Comparison of ENCODE assay signal across 19 cellular contexts in genomic region chr4:6121941-6122340, GRCh38.
DNase-seq lines count a peak whose midpoint lies in the region; ATAC-seq and TF ChIP-seq lines count a peak whose summit lies in the region.
"Had no signal": no experiment of that assay in that cellular context is flagged by ENCODE, and none has a peak within 500 bp of the region (broad histone marks: within the 10 kb centered on the region; RNA-seq: fewer than 3 reads in every experiment).

No MANE protein-coding gene starts in this region.

- H3K9me3 Mint-ChIP-seq in natural killer cell treated with Interleukin-12 subunit alpha and Interleukin-12 subunit beta and Interleukin-15 and Interleukin-18, amount 100 ng/mL, for 72 hours, result no peaks in the 10 kb centered on the region
- no peaks in the 10 kb centered on the region for H3K9me3 Mint-ChIP-seq in natural killer cell
- H3K9me3 Mint-ChIP-seq: CD4-positive, alpha-beta memory T cell; GM23338; H9 had no signal

- no peaks in the 10 kb centered on the region for H3K9me3 ChIP-seq in stomach

- no peak overlapping the region for H3K4me3 ChIP-seq in stomach
- H3K4me3 ChIP-seq: GM23338 had no signal

- H3K36me3 Mint-ChIP-seq in natural killer cell treated with Interleukin-12 subunit alpha and Interleukin-12 subunit beta and Interleukin-15 and Interleukin-18, amount 100 ng/mL, for 72 hours, result no peaks in the 10 kb centered on the region
- H3K36me3 Mint-ChIP-seq in natural killer cell, result no peaks in the 10 kb centered on the region
- H3K36me3 Mint-ChIP-seq: CD4-positive, alpha-beta memory T cell had no signal

- H3K27me3 ChIP-seq in stomach, result peaks cover 0 to 11% (median 0%) of the 10 kb centered on the region in 3 donors

- no peak overlapping the region for H3K4me3 Mint-ChIP-seq in natural killer cell treated with Interleukin-12 subunit alpha and Interleukin-12 subunit beta and Interleukin-15 and Interleukin-18, amount 100 ng/mL, for 72 hours
- no peak overlapping the region for H3K4me3 Mint-ChIP-seq in natural killer cell
- H3K4me3 Mint-ChIP-seq: CD4-positive, alpha-beta memory T cell; GM23338; H9 had no signal

- no peak for ATAC-seq in natural killer cell treated with Interleukin-12 subunit alpha and Interleukin-12 subunit beta and Interleukin-15 and Interleukin-18, amount 100 ng/mL, for 72 hours
- ATAC-seq in natural killer cell, result no peak
- ATAC-seq in left lobe of liver, result no peak
- ATAC-seq in GM18517 (IDR thresholded peaks at IDR 0.05; ENCODE audit: unreplicated experiment), result no peak
- ATAC-seq: HCT116 had no signal

- no peaks in the 10 kb centered on the region for H3K36me3 ChIP-seq in stomach

- TF ChIP-seq EP300 in stomach (IDR thresholded peaks at IDR 0.05), result no peak

- TF ChIP-seq POLR2A in stomach (IDR thresholded peaks at IDR 0.05), result no peak

- H3K27me3 Mint-ChIP-seq in natural killer cell treated with Interleukin-12 subunit alpha and Interleukin-12 subunit beta and Interleukin-15 and Interleukin-18, amount 100 ng/mL, for 72 hours, result peaks cover 0 to 4% of the 10 kb centered on the region in 2 donors
- peaks cover 0 to 10% of the 10 kb centered on the region in 2 donors for H3K27me3 Mint-ChIP-seq in natural killer cell (ENCODE audit: low read depth in 2 of 2)
- H3K27me3 Mint-ChIP-seq: CD4-positive, alpha-beta memory T cell had no signal

- intact Hi-C loops in natural killer cell (cut with micrococcal nuclease) (no loop called here), stomach (cut with DNase I; ENCODE audit: low total_unique reads) (no loop called here)

- TF ChIP-seq CTCF in natural killer cell (IDR thresholded peaks at IDR 0.05) (no peak), stomach (IDR thresholded peaks at IDR 0.05) (no peak)

- H3K27ac ChIP-seq in stomach, result no peak overlapping the region
- H3K27ac ChIP-seq: 22Rv1 had no signal

- in situ Hi-C loops in ACHN (cut with HindIII; ENCODE audit: low pct_ligation_motif_present, low pct_unique_long_range_greater_than_20kb, low sequenced_read_pairs), result no loop called here

- 90 to 93% (median 93%) methylated on average over 12 of the region's 12 CpGs for WGBS in stomach, 5 donors

- no peak overlapping the region for H3K27ac Mint-ChIP-seq in natural killer cell treated with Interleukin-12 subunit alpha and Interleukin-12 subunit beta and Interleukin-15 and Interleukin-18, amount 100 ng/mL, for 72 hours
- no peak overlapping the region for H3K27ac Mint-ChIP-seq in natural killer cell
- H3K27ac Mint-ChIP-seq: GM23338, H9 had no signal

- H3K4me1 ChIP-seq in stomach, result no peaks in the 10 kb centered on the region

- no peaks in the 10 kb centered on the region for H3K4me1 Mint-ChIP-seq in natural killer cell treated with Interleukin-12 subunit alpha and Interleukin-12 subunit beta and Interleukin-15 and Interleukin-18, amount 100 ng/mL, for 72 hours (ENCODE audit: low read depth in 2 of 2)
- H3K4me1 Mint-ChIP-seq in natural killer cell, result no peaks in the 10 kb centered on the region

- peak; percentile 13 for DNase-seq in activated CD8-positive, alpha-beta memory T cell treated with anti-CD3 and anti-CD28 coated beads for 24 hours
- DNase-seq in activated CD8-positive, alpha-beta memory T cell treated with anti-CD3 and anti-CD28 coated beads, Interleukin-2, amount 50 U/mL, for 48 hours, result no peak
- peak; percentile 1 for DNase-seq in natural killer cell treated with Interleukin-12 subunit alpha and Interleukin-12 subunit beta and Interleukin-15 and Interleukin-18, amount 100 ng/mL, for 72 hours (ENCODE audit: low spot score)
- DNase-seq in natural killer cell (no peak), left lobe of liver (ENCODE audit: low spot score) (peak; percentile 11), stomach (peak; percentile 11), ACHN (no peak)
- DNase-seq: C1 segment of cervical spinal cord; Calu3; CD4-positive, alpha-beta memory T cell; COR-L47; DMS53; DMS79 treated with DMSO at 0.1 percent for 48 hours; GF-D8 had no signal

Comparison
In these comparisons a context has a peak if more than half of its experiments do, and no peak if none do; other contexts are left out.
1. DNase-seq: peak in activated CD8-positive, alpha-beta memory T cell treated with anti-CD3 and anti-CD28 coated beads for 24 hours (single experiment), natural killer cell treated with Interleukin-12 subunit alpha and Interleukin-12 subunit beta and Interleukin-15 and Interleukin-18, amount 100 ng/mL, for 72 hours (single experiment), left lobe of liver (single experiment) and stomach (single experiment); none in activated CD8-positive, alpha-beta memory T cell treated with anti-CD3 and anti-CD28 coated beads, Interleukin-2, amount 50 U/mL, for 48 hours (single experiment), natural killer cell (single experiment) and ACHN (single experiment).